Comparison of ENCODE assay signal across 8 cellular contexts in the genomic region with DNA sequence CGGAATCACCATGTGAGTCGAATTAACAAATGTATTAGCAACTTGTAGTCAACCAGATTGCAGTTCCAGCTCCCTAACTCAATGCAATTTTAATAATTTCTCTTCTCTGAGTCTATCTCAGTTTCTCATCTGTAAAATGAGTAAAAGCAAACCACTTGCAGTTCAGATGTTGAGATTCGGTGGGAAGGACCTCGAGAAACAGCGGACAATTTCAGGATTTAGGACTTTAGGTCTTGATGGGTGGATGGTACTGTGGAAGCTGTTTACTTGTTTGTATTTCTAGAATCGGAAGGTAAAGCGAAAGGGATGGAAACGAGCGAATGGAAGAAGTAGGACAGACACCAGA. TPM values are rescaled to one million over a fixed set of nuclear protein-coding genes. Genes with fewer than 3 reads are reported as not detected.
DNase-seq lines count a peak whose midpoint lies in the region; ATAC-seq and TF ChIP-seq lines count a peak whose summit lies in the region.

No MANE protein-coding gene starts in this region.

- TF ChIP-seq RAD21 in liver (IDR thresholded peaks at IDR 0.05): no peak

- peaks cover 0 to 22% (median 18%) of the 10 kb centered on the region in 4 donors for H3K4me1 ChIP-seq in liver (ENCODE audit: control insufficient read depth in 4 of 4, insufficient read depth in 4 of 4, low read length in 3 of 4)
- peaks cover 10% of the 10 kb centered on the region for H3K4me1 ChIP-seq in vagina

- no peak for TF ChIP-seq POLR2A in vagina (IDR thresholded peaks at IDR 0.05)

- intact Hi-C loops in activated T-helper 2 cell treated with anti-CD3 and anti-CD28 coated beads, Interferon-gamma antibody, Interleukin-2, Interleukin-4, amounts not matched to agents 10 μg/mL and 5 μg/mL and 100 μg/mL, durations not matched to agents 14 hours and 24 hours and 36 hours (cut with micrococcal nuclease): loop anchor here (1.0 kb wide), 1 partner anchor 30 kb away; no protein-coding TSS in a partner anchor
- intact Hi-C loops in vagina (cut with DNase I): no loop called here

- no peak for DNase-seq in activated T-helper 2 cell treated with anti-CD3 and anti-CD28 coated beads, Interferon-gamma antibody, Interleukin-2, Interleukin-4, amounts not matched to agents 10 μg/mL and 5 μg/mL and 100 μg/mL, durations not matched to agents 14 hours and 24 hours and 36 hours (ENCODE audit: low spot score)
- no peak for DNase-seq in vagina (ENCODE audit: extremely low spot score in 2 of 2)
- DNase-seq in NCI-H1417 treated with DMSO at 0.1 percent for 48 hours (lab: John Stamatoyannopoulos, UW): no peak
- DNase-seq in NCI-H146 (lab: John Stamatoyannopoulos, UW): no peak
- DNase-seq in NCI-H748 (lab: John Stamatoyannopoulos, UW; ENCODE audit: unreplicated experiment): no peak

- peaks cover 21% of the 10 kb centered on the region for H3K27me3 Mint-ChIP-seq in activated T-helper 2 cell treated with anti-CD3 and anti-CD28 coated beads, Interferon-gamma antibody, Interleukin-2, Interleukin-4, amounts not matched to agents 10 μg/mL and 5 μg/mL and 100 μg/mL, durations not matched to agents 14 hours and 24 hours and 36 hours (ENCODE audit: low read depth)

- peaks cover 10% of the 10 kb centered on the region for H3K4me1 Mint-ChIP-seq in activated T-helper 2 cell treated with anti-CD3 and anti-CD28 coated beads, Interferon-gamma antibody, Interleukin-2, Interleukin-4, amounts not matched to agents 10 μg/mL and 5 μg/mL and 100 μg/mL, durations not matched to agents 14 hours and 24 hours and 36 hours (ENCODE audit: low read depth)

- peak overlapping the region; percentile 72 to 86 for H3K27ac ChIP-seq in liver (ENCODE audit: low read depth in 1 of 2, low read length in 2 of 2)
- peak overlapping the region; percentile 76 for H3K27ac ChIP-seq in vagina

- H3K9ac ChIP-seq in liver (ENCODE audit: low read depth in 1 of 2, low read length in 2 of 2): peak overlapping the region; percentile 73 to 84

- no peak for TF ChIP-seq CTCF in liver (IDR thresholded peaks at IDR 0.05; ENCODE audit: low read depth, low read length, missing input control)
- no peak for TF ChIP-seq CTCF in vagina (IDR thresholded peaks at IDR 0.05)

- H3K36me3 ChIP-seq in liver (ENCODE audit: control insufficient read depth in 4 of 4, insufficient read depth in 3 of 4, low read depth in 1 of 4, low read length in 3 of 4) (no peaks in the 10 kb centered on the region), vagina (no peaks in the 10 kb centered on the region)

- H3K4me3 ChIP-seq in liver (ENCODE audit: low read depth in 1 of 3, low read length in 3 of 3): peak overlapping the region; percentile 78 to 97 (median 85)
- peak overlapping the region; percentile 73 to 77 for H3K4me3 ChIP-seq in vagina

- H3K9me3 ChIP-seq in liver (ENCODE audit: control insufficient read depth in 4 of 4, low read length in 3 of 4): no peaks in the 10 kb centered on the region
- H3K9me3 ChIP-seq in vagina: no peaks in the 10 kb centered on the region

- H3K4me3 Mint-ChIP-seq in activated T-helper 2 cell treated with anti-CD3 and anti-CD28 coated beads, Interferon-gamma antibody, Interleukin-2, Interleukin-4, amounts not matched to agents 10 μg/mL and 5 μg/mL and 100 μg/mL, durations not matched to agents 14 hours and 24 hours and 36 hours (ENCODE audit: low read depth): peak overlapping the region; percentile 83

- H3K36me3 Mint-ChIP-seq in activated T-helper 2 cell treated with anti-CD3 and anti-CD28 coated beads, Interferon-gamma antibody, Interleukin-2, Interleukin-4, amounts not matched to agents 10 μg/mL and 5 μg/mL and 100 μg/mL, durations not matched to agents 14 hours and 24 hours and 36 hours (ENCODE audit: low read depth): no peaks in the 10 kb centered on the region

- ATAC-seq in GM18858 (IDR thresholded peaks at IDR 0.05; ENCODE audit: unreplicated experiment) (peak; percentile 3), HG02938 (IDR thresholded peaks at IDR 0.05; ENCODE audit: unreplicated experiment) (peak; percentile 16)

- WGBS in liver: 8% methylated on average over 9 of the region's 9 CpGs

- peak overlapping the region; percentile 94 for H3K27ac Mint-ChIP-seq in activated T-helper 2 cell treated with anti-CD3 and anti-CD28 coated beads, Interferon-gamma antibody, Interleukin-2, Interleukin-4, amounts not matched to agents 10 μg/mL and 5 μg/mL and 100 μg/mL, durations not matched to agents 14 hours and 24 hours and 36 hours

- H3K9me3 Mint-ChIP-seq in activated T-helper 2 cell treated with anti-CD3 and anti-CD28 coated beads, Interferon-gamma antibody, Interleukin-2, Interleukin-4, amounts not matched to agents 10 μg/mL and 5 μg/mL and 100 μg/mL, durations not matched to agents 14 hours and 24 hours and 36 hours: no peaks in the 10 kb centered on the region

- H3K27me3 ChIP-seq in liver (ENCODE audit: control insufficient read depth in 4 of 4, insufficient read depth in 4 of 4, low read length in 3 of 4): no peaks in the 10 kb centered on the region
- no peaks in the 10 kb centered on the region for H3K27me3 ChIP-seq in vagina

TF ChIP-seq in liver, 16 proteins besides CTCF, POLR2A, EP300 and RAD21:
- TF ChIP-seq GABPA (IDR thresholded peaks at IDR 0.05 in 1 of 2, conservative IDR thresholded peaks at IDR 0.05 in 1 of 2) (peak in 1 of 2 donors; percentile 5), FOXA2 (IDR thresholded peaks at IDR 0.05) (no peak), FOXA1 (IDR thresholded peaks at IDR 0.05) (no peak), RXRA (IDR thresholded peaks at IDR 0.05) (no peak), EGR1 (IDR thresholded peaks at IDR 0.05; ENCODE audit: low read depth in 2 of 2) (no peak), TAF1 (conservative IDR thresholded peaks at IDR 0.05) (no peak), JUND (IDR thresholded peaks at IDR 0.05) (no peak)
- TF ChIP-seq, protein P1, sequence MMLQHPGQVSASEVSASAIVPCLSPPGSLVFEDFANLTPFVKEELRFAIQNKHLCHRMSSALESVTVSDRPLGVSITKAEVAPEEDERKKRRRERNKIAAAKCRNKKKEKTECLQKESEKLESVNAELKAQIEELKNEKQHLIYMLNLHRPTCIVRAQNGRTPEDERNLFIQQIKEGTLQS (IDR thresholded peaks at IDR 0.05): no peak

RNA-seq across cellular contexts. Expression of a gene that starts 0.5 kb away (rescaled TPM):
- 2.1 and 3.1 TPM in 2 replicates for total RNA-seq in activated T-helper 2 cell treated with anti-CD3 and anti-CD28 coated beads, Interferon-gamma antibody, Interleukin-2, Interleukin-4, amounts not matched to agents 10 μg/mL and 5 μg/mL and 100 μg/mL, durations not matched to agents 14 hours and 24 hours and 36 hours
- total RNA-seq in liver (10 to 100 TPM; 10.1 to 11.7 TPM), vagina (10.1 TPM)
- 10 to 100 TPM in 1 of 2 donors, 1 to 10 TPM in 1; 7.3 to 10.7 TPM for polyA plus RNA-seq in liver

RNA-seq across cellular contexts. Expression of a gene that starts 31.2 kb away (rescaled TPM):
- 0.39 and 0.55 TPM in 2 replicates for total RNA-seq in activated T-helper 2 cell treated with anti-CD3 and anti-CD28 coated beads, Interferon-gamma antibody, Interleukin-2, Interleukin-4, amounts not matched to agents 10 μg/mL and 5 μg/mL and 100 μg/mL, durations not matched to agents 14 hours and 24 hours and 36 hours
- 1 to 10 TPM in 1 of 2 donors, under 1 TPM in 1; 0.92 to 3.8 TPM for total RNA-seq in liver
- under 1 TPM; 0.09 to 0.18 TPM for polyA plus RNA-seq in liver
- 0.49 TPM for total RNA-seq in vagina
